Comparison of ENCODE assay signal across 9 cellular contexts in the genomic region with DNA sequence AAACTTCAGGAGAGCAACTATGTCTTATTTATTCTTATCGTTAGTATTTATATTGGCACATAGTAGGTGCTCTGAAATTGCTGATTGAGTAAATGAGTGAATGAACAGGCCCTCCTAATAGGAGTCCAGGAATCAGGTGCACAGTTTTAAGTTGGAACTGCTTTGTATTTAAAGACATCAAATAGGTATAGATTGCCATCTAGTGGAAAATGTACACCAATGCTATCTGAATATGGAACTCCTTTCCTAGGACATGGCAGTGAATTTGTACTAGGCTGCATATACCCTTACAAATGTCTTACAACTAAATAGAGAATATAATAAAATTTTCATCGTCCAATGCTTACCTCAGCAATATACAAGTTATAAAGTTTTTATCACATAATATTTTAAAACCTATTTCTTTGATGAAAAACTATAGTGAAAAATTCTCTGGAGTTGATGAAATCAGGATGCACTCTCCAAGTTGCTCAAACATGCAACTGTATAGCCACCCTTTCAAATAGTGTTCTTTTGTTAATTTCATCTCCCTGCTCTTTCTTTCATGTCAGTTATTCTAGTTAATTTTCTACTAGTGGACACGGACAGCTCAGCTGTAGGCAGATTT.
DNase-seq lines count a peak whose midpoint lies in the region; ATAC-seq and TF ChIP-seq lines count a peak whose summit lies in the region.
"Had no signal": no experiment of that assay in that cellular context is flagged by ENCODE, and none has a peak within 500 bp of the region (broad histone marks: within the 10 kb centered on the region; RNA-seq: fewer than 3 reads in every experiment).

No MANE protein-coding gene starts in this region.

- peaks cover 3% of the 10 kb centered on the region for H3K27me3 Mint-ChIP-seq in activated naive CD4-positive, alpha-beta T cell treated with anti-CD3 and anti-CD28 coated beads for 36 hours (ENCODE audit: low read depth)

- H3K4me1 ChIP-seq in tibial artery = no peaks in the 10 kb centered on the region
- H3K4me1 ChIP-seq in aorta (ENCODE audit: control insufficient read depth in 1 of 2, insufficient read depth in 2 of 2, low read length in 2 of 2) = no peaks in the 10 kb centered on the region
- H3K4me1 ChIP-seq: SJSA1 had no signal

- ATAC-seq in GM21576 (IDR thresholded peaks at IDR 0.05; ENCODE audit: unreplicated experiment) (peak; percentile 82), aorta (ENCODE audit: low FRiP score) (no peak)

- DNase-seq in EH (ENCODE audit: low read depth) (peak; percentile 32), RPMI8226 (peak; percentile 21), foreskin fibroblast (peak in 1 of 2 donors; percentile 40), tibial artery (no peak), aorta (no peak)
- DNase-seq in Jurkat, Clone E6-1 (ENCODE audit: low read depth, low spot score) = peak; percentile 27
- no peak for DNase-seq in activated naive CD4-positive, alpha-beta T cell treated with anti-CD3 and anti-CD28 coated beads for 36 hours

- no peak overlapping the region for H3K4me3 Mint-ChIP-seq in activated naive CD4-positive, alpha-beta T cell treated with anti-CD3 and anti-CD28 coated beads for 36 hours

- intact Hi-C loops in tibial artery (cut with DNase I; ENCODE audit: low total_unique reads) = no loop called here
- intact Hi-C loops in aorta (cut with DNase I) = no loop called here
- intact Hi-C loops in activated naive CD4-positive, alpha-beta T cell treated with anti-CD3 and anti-CD28 coated beads for 36 hours (cut with micrococcal nuclease) = loop anchor here (1.0 to 5.0 kb wide), 2 partner anchors 999 to 1544 kb away; no protein-coding TSS in a partner anchor

- H3K27ac ChIP-seq in tibial artery = no peak overlapping the region
- no peak overlapping the region for H3K27ac ChIP-seq in aorta (ENCODE audit: low read depth in 1 of 2, low read length in 2 of 2)
- H3K27ac ChIP-seq: SJSA1 had no signal

- TF ChIP-seq CTCF in foreskin fibroblast (IDR thresholded peaks at IDR 0.05; ENCODE audit: low read depth, low read length) = peak; percentile 44
- TF ChIP-seq CTCF in tibial artery (IDR thresholded peaks at IDR 0.05) = peak; percentile 7 to 18

- H3K9me3 Mint-ChIP-seq in activated naive CD4-positive, alpha-beta T cell treated with anti-CD3 and anti-CD28 coated beads for 36 hours = no peaks in the 10 kb centered on the region

- CTCF ChIA-PET in activated naive CD4-positive, alpha-beta T cell treated with anti-CD3 and anti-CD28 coated beads for 36 hours (lab: Charles Lee) = interaction anchor here (0.7 to 2.7 kb wide), 3 partner anchors 9 to 669 kb away, joined by 3 to 12 read pairs (median 8); no protein-coding TSS in a partner anchor

- H3K36me3 ChIP-seq in tibial artery = no peaks in the 10 kb centered on the region
- H3K36me3 ChIP-seq in aorta (ENCODE audit: control insufficient read depth in 1 of 2, insufficient read depth in 2 of 2, low read length in 1 of 2) = no peaks in the 10 kb centered on the region
- H3K36me3 ChIP-seq: SJSA1 had no signal

- WGBS in aorta, 2 donors = 53 to 59% methylated on average over 3 of the region's 3 CpGs

- H3K4me3 ChIP-seq in Jurkat, Clone E6-1 (ENCODE audit: low read length) = no peak overlapping the region
- no peak overlapping the region for H3K4me3 ChIP-seq in foreskin fibroblast (ENCODE audit: low read depth in 1 of 2, low read length in 2 of 2)
- no peak overlapping the region for H3K4me3 ChIP-seq in tibial artery
- H3K4me3 ChIP-seq in aorta (ENCODE audit: low read length in 2 of 2) = no peak overlapping the region
- H3K4me3 ChIP-seq: SJSA1 had no signal

- H3K36me3 Mint-ChIP-seq in activated naive CD4-positive, alpha-beta T cell treated with anti-CD3 and anti-CD28 coated beads for 36 hours (ENCODE audit: low read depth) = no peaks in the 10 kb centered on the region

- H3K4me1 Mint-ChIP-seq in activated naive CD4-positive, alpha-beta T cell treated with anti-CD3 and anti-CD28 coated beads for 36 hours (ENCODE audit: low read depth) = no peaks in the 10 kb centered on the region

- H3K27ac Mint-ChIP-seq in activated naive CD4-positive, alpha-beta T cell treated with anti-CD3 and anti-CD28 coated beads for 36 hours = no peak overlapping the region

- H3K9me3 ChIP-seq in tibial artery (no peaks in the 10 kb centered on the region), aorta (ENCODE audit: control insufficient read depth, low read length) (no peaks in the 10 kb centered on the region)
- H3K9me3 ChIP-seq: SJSA1 had no signal

- H3K27me3 ChIP-seq in tibial artery (no peaks in the 10 kb centered on the region), aorta (ENCODE audit: control insufficient read depth in 1 of 2, insufficient read depth in 2 of 2, low read length in 1 of 2) (no peaks in the 10 kb centered on the region)
- H3K27me3 ChIP-seq: SJSA1 had no signal

Comparison
In these comparisons a context has a peak if more than half of its experiments do, and no peak if none do; other contexts are left out.
1. DNase-seq: peak in EH (single experiment), Jurkat, Clone E6-1 (single experiment) and RPMI8226 (single experiment); none in tibial artery (0 of 2), aorta (0 of 2) and activated naive CD4-positive, alpha-beta T cell treated with anti-CD3 and anti-CD28 coated beads for 36 hours (single experiment).